Comparison of ENCODE assay signal across 19 cellular contexts in genomic region chrX:57241967-57242366, GRCh38. TPM values are rescaled to one million over a fixed set of nuclear protein-coding genes. Genes with fewer than 3 reads are reported as not detected.
A peak's percentile ranks its signal among the peaks of the same experiment; 100 is the strongest.
DNase-seq lines count a peak whose midpoint lies in the region; ATAC-seq and TF ChIP-seq lines count a peak whose summit lies in the region.
"Had no signal": no experiment of that assay in that cellular context is flagged by ENCODE, and none has a peak within 500 bp of the region (broad histone marks: within the 10 kb centered on the region; RNA-seq: fewer than 3 reads in every experiment).

No MANE protein-coding gene starts in this region.

- H3K4me3 Mint-ChIP-seq in progenitor cell of endocrine pancreas (ENCODE audit: low read depth): no peak overlapping the region
- H3K4me3 Mint-ChIP-seq in activated T-helper 17 cell treated with anti-CD3 and anti-CD28 coated beads, Interleukin-2, amount 50 U/mL, for 72 hours: no peak overlapping the region
- H3K4me3 Mint-ChIP-seq: CD4-positive, alpha-beta T cell; H9 had no signal

- no peaks in the 10 kb centered on the region for H3K27me3 Mint-ChIP-seq in progenitor cell of endocrine pancreas
- no peaks in the 10 kb centered on the region for H3K27me3 Mint-ChIP-seq in activated T-helper 17 cell treated with anti-CD3 and anti-CD28 coated beads, Interleukin-2, amount 50 U/mL, for 72 hours
- H3K27me3 Mint-ChIP-seq: CD4-positive, alpha-beta T cell had no signal

- no peak for TF ChIP-seq POLR2A in spleen (IDR thresholded peaks at IDR 0.05)

- no peak for ATAC-seq in activated T-helper 17 cell treated with anti-CD3 and anti-CD28 coated beads, Interleukin-2, amount 50 U/mL, for 72 hours (replicated peaks)
- ATAC-seq: A549 had no signal

- peaks cover 12% of the 10 kb centered on the region for H3K36me3 Mint-ChIP-seq in progenitor cell of endocrine pancreas (ENCODE audit: insufficient read depth)
- H3K36me3 Mint-ChIP-seq in activated T-helper 17 cell treated with anti-CD3 and anti-CD28 coated beads, Interleukin-2, amount 50 U/mL, for 72 hours (ENCODE audit: low read depth): peaks cover 6% of the 10 kb centered on the region

- no peak overlapping the region for H3K27ac Mint-ChIP-seq in progenitor cell of endocrine pancreas
- H3K27ac Mint-ChIP-seq in activated T-helper 17 cell treated with anti-CD3 and anti-CD28 coated beads, Interleukin-2, amount 50 U/mL, for 72 hours: no peak overlapping the region
- H3K27ac Mint-ChIP-seq: CD4-positive, alpha-beta T cell; H9 had no signal

- no peak overlapping the region for H3K4me3 ChIP-seq in spleen
- H3K4me3 ChIP-seq: A549 had no signal

- H3K4me1 ChIP-seq in spleen: no peaks in the 10 kb centered on the region
- H3K4me1 ChIP-seq: A549 had no signal

- TF ChIP-seq CTCF in spleen (IDR thresholded peaks at IDR 0.05 in 8 of 11, conservative IDR thresholded peaks at IDR 0.05 in 3 of 11) (no peak), progenitor cell of endocrine pancreas (IDR thresholded peaks at IDR 0.05; ENCODE audit: unreplicated experiment) (no peak)

- intact Hi-C loops in spleen (cut with DNase I; ENCODE audit: low total_unique reads): no loop called here

- H3K27ac ChIP-seq in spleen: no peak overlapping the region
- H3K27ac ChIP-seq: 22Rv1, A549, C4-2B had no signal

- no peaks in the 10 kb centered on the region for H3K27me3 ChIP-seq in spleen (replicated peaks in 1 of 7)

- DNase-seq in DMS 273 (lab: John Stamatoyannopoulos, UW; ENCODE audit: unreplicated experiment) (peak; percentile 4), DMS 273 treated with DMSO at 0.1 percent for 48 hours (lab: John Stamatoyannopoulos, UW) (no peak), NCI-H82 (lab: John Stamatoyannopoulos, UW) (peak; percentile 16), NCI-H82 treated with DMSO at 0.1 percent for 48 hours (lab: John Stamatoyannopoulos, UW; ENCODE audit: unreplicated experiment) (no peak), SK-N-DZ (ENCODE audit: low spot score) (peak; percentile 1), spleen (peak; percentile 50), progenitor cell of endocrine pancreas (ENCODE audit: low spot score, unreplicated experiment) (no peak)
- DNase-seq: AML-193; CD4-positive, alpha-beta T cell; DMS79; GDM1; GOT3; H9 had no signal

- H3K9me3 Mint-ChIP-seq in progenitor cell of endocrine pancreas (ENCODE audit: low read depth): peaks cover 43% of the 10 kb centered on the region
- H3K9me3 Mint-ChIP-seq in activated T-helper 17 cell treated with anti-CD3 and anti-CD28 coated beads, Interleukin-2, amount 50 U/mL, for 72 hours: peaks cover 9% of the 10 kb centered on the region
- H3K9me3 Mint-ChIP-seq: CD4-positive, alpha-beta T cell had no signal

- 71 to 100% (median 80%) methylated on average over 3 to 7 of the region's 7 CpGs for WGBS in spleen, 5 donors

- peaks cover 0 to 6% (median 0%) of the 10 kb centered on the region in 6 donors for H3K36me3 ChIP-seq in spleen

- peaks cover 0 to 49% (median 19%) of the 10 kb centered on the region in 8 donors for H3K9me3 ChIP-seq in spleen
- H3K9me3 ChIP-seq: A549 had no signal

- H3K4me1 Mint-ChIP-seq in progenitor cell of endocrine pancreas (ENCODE audit: low read depth): no peaks in the 10 kb centered on the region
- no peaks in the 10 kb centered on the region for H3K4me1 Mint-ChIP-seq in activated T-helper 17 cell treated with anti-CD3 and anti-CD28 coated beads, Interleukin-2, amount 50 U/mL, for 72 hours
- H3K4me1 Mint-ChIP-seq: H9 had no signal

RNA-seq across cellular contexts. Expression of gene FAAH2, which starts 44.5 kb away (rescaled TPM):
- 0.98 and 1.8 TPM in 2 replicates for polyA plus RNA-seq in SK-N-DZ (2014; cell fraction: cytosol; rRNA removed)
- polyA plus RNA-seq in SK-N-DZ (2014; cell fraction: nucleus; rRNA removed): 0.20 TPM in 1 of 2 replicates, not detected in the other
- total RNA-seq in spleen (1 to 10 TPM; 1.8 to 5.8 (median 3.3) TPM), progenitor cell of endocrine pancreas (9.8 and 12.8 TPM in 2 replicates)
- polyA plus RNA-seq in spleen: 1 to 10 TPM; 1.2 to 3.8 (median 2.2) TPM
- total RNA-seq in activated T-helper 17 cell treated with anti-CD3 and anti-CD28 coated beads, Interleukin-2, amount 50 U/mL, for 72 hours: 10 to 100 TPM in 1 of 2 donors, 1 to 10 TPM in 1; 3.9 to 13.2 TPM
- total RNA-seq: Daoy had no signal
- polyA plus RNA-seq: BJ had no signal

Comparison
In these comparisons a context has a peak if more than half of its experiments do, and no peak if none do; other contexts are left out.
1. DNase-seq: peak in DMS 273 (single experiment), NCI-H82 (single experiment), SK-N-DZ (single experiment) and spleen (single experiment); none in DMS 273 treated with DMSO at 0.1 percent for 48 hours (single experiment), NCI-H82 treated with DMSO at 0.1 percent for 48 hours (single experiment) and progenitor cell of endocrine pancreas (single experiment).